In the genomic region with DNA sequence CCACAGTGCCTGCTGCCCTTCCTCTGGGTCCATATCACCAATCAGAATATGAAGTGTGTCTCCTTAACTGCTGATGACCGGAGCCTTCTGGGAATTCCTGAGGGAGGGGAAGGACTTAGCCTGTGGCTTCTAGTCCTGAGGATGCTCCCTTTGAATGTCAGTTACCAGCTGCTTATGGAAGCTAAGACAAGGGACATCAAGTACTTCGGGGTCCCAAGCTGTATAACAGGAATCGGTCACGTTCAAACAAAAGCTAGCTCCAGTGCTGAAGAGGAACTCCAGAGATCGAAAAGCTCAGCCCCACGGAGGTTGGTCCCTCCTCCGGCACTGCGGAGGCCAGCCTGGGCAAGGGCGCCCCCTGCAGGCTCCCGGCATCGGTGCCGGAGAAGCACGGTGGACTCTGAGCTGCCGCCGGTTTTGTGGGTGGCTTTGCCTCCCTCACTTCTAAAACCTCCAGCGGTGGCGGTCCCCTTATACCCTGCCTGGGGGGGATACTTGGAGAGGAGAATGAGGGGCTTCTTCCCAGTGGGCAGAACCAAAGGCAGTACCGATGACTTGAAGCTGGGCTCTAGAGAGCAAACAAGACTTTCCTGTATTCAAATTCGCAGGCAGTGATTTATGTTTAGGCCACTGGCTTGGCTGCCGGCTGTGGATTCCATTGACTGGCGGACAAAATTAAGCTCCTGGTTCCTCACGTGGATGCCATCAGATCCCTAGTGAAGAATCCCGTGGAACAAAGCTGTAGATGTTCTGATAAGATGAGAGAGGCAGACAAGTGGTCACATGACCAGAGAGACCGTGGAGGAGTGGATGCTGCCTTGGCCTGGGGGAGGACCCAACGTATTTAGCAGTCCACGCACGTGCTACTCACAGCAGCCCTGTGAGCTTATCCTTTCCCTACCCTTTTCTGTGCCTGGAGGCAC, we compare ENCODE assay signal across 8 cellular contexts. TPM values are rescaled to one million over a fixed set of nuclear protein-coding genes. Genes with fewer than 3 reads are reported as not detected.
DNase-seq lines count a peak whose midpoint lies in the region; ATAC-seq, FAIRE-seq and TF ChIP-seq lines count a peak whose summit lies in the region.

No MANE protein-coding gene starts in this region.

- H3K9me3 ChIP-seq in mammary epithelial cell (replicated peaks; ENCODE audit: insufficient read depth, low read length) (no peaks in the 10 kb centered on the region), small intestine (ENCODE audit: control insufficient read depth, low read depth) (no peaks in the 10 kb centered on the region)

- H3K9ac ChIP-seq in mammary epithelial cell (ENCODE audit: insufficient read depth, low read length) = peak overlapping the region; percentile 24

- H3K36me3 ChIP-seq in mammary epithelial cell (ENCODE audit: insufficient read depth, low read length) = no peaks in the 10 kb centered on the region
- no peaks in the 10 kb centered on the region for H3K36me3 ChIP-seq in small intestine (ENCODE audit: control insufficient read depth in 2 of 2, insufficient read depth in 2 of 2, low read length in 2 of 2)

- WGBS in mammary epithelial cell (ENCODE audit: low coverage, missing lambda C conversion rate) = 17% methylated on average over 21 of the region's 27 CpGs
- 4 to 11% (median 8%) methylated on average over 26 to 27 of the region's 27 CpGs for WGBS in small intestine, 3 donors

- peak; percentile 99 for TF ChIP-seq CTCF in GM13976 (IDR thresholded peaks at IDR 0.05; ENCODE audit: borderline replicate concordance, control extremely low read depth, extremely low read depth, insufficient read depth, missing control alignments)
- TF ChIP-seq CTCF in WI38 (IDR thresholded peaks at IDR 0.05; ENCODE audit: low read depth, low read length) = peak; percentile 95
- TF ChIP-seq CTCF in mammary epithelial cell (conservative IDR thresholded peaks at IDR 0.05 in 1 of 2, IDR thresholded peaks at IDR 0.05 in 1 of 2; ENCODE audit: extremely low read depth in 1 of 2, insufficient read depth in 1 of 2, low read depth in 1 of 2, low read length in 2 of 2) = peak; percentile 86 to 99

- no peak for FAIRE-seq in small intestine (lab: Jason Lieb, UNC)

- in situ Hi-C loops in GM13976 (cut with MboI; ENCODE audit: low sequenced_read_pairs, unreplicated experiment) (no loop called here), mammary epithelial cell (cut with MboI; ENCODE audit: low sequenced_read_pairs in 2 of 2) (loop anchor here in 1 of 2 donors (25.0 kb wide), 2 partner anchors 310 to 460 kb away; no protein-coding TSS in a partner anchor)

- CTCF ChIA-PET in mammary epithelial cell (lab: Charles Lee; ENCODE audit: low non-redundant PET) = interaction anchor here (0.5 to 1.1 kb wide), 17 partner anchors 9 to 352 kb away, joined by 3 to 13 read pairs (median 4); a partner anchor contains a TSS

- ATAC-seq in HG03060 (IDR thresholded peaks at IDR 0.05; ENCODE audit: low read depth, unreplicated experiment) (peak; percentile 73), HG03571 (IDR thresholded peaks at IDR 0.05; ENCODE audit: unreplicated experiment) (no peak)

- H3K27me3 ChIP-seq in mammary epithelial cell (ENCODE audit: insufficient read depth, low read length) = no peaks in the 10 kb centered on the region
- no peaks in the 10 kb centered on the region for H3K27me3 ChIP-seq in small intestine (ENCODE audit: control insufficient read depth in 2 of 2, insufficient read depth in 2 of 2, low read length in 2 of 2)

- no TSS peak for BruUV-seq in mammary epithelial cell (replicated peaks; lab: Mats Ljungman, UMichigan)

- H3K4me1 ChIP-seq in mammary epithelial cell (ENCODE audit: insufficient read depth, low read length) = peaks cover 6% of the 10 kb centered on the region
- H3K4me1 ChIP-seq in small intestine (ENCODE audit: control insufficient read depth in 2 of 2, insufficient read depth in 1 of 2, low read depth in 1 of 2, low read length in 1 of 2) = no peaks in the 10 kb centered on the region

- intact Hi-C loops in mammary epithelial cell (cut with micrococcal nuclease) = loop anchor here (1.0 to 5.0 kb wide), 5 partner anchors 145 to 472 kb away; no protein-coding TSS in a partner anchor

- DNase-seq in GM13976 (ENCODE audit: low spot score) (peak; percentile 94), NCI-H2171 (lab: John Stamatoyannopoulos, UW) (peak; percentile 35), mammary epithelial cell (peak; percentile 56), inferior parietal cortex (ENCODE audit: extremely low spot score) (peak; percentile 92), small intestine (peak; percentile 80)

- peak overlapping the region; percentile 98 for H2AFZ ChIP-seq in mammary epithelial cell (ENCODE audit: low read depth, low read length)

- H3K4me3 ChIP-seq in WI38 (ENCODE audit: low read depth, low read length) (peak overlapping the region; percentile 64), mammary epithelial cell (replicated peaks in 1 of 3; ENCODE audit: insufficient read depth in 1 of 3, low read depth in 2 of 3, low read length in 3 of 3) (peak overlapping the region; percentile 51 to 57 (median 54)), small intestine (ENCODE audit: low read depth in 1 of 2, low read length in 2 of 2) (peak overlapping the region in 1 of 2 donors; percentile 22)

- no peaks in the 10 kb centered on the region for H4K20me1 ChIP-seq in mammary epithelial cell (ENCODE audit: insufficient read depth, low read length)

- H3K79me2 ChIP-seq in mammary epithelial cell (ENCODE audit: insufficient read depth, low read length) = no peaks in the 10 kb centered on the region

- H3K27ac ChIP-seq in mammary epithelial cell (ENCODE audit: insufficient read depth, low read depth, low read length) (no peak overlapping the region), small intestine (ENCODE audit: low read depth in 1 of 2, low read length in 1 of 2) (peak overlapping the region in 1 of 2 donors; percentile 81)

- H3K4me2 ChIP-seq in mammary epithelial cell (ENCODE audit: insufficient read depth, low read depth, low read length) = peak overlapping the region; percentile 78

- dilution Hi-C loops in mammary epithelial cell (cut with HindIII; ENCODE audit: low sequenced_read_pairs) = no loop called here

RNA-seq across cellular contexts. Expression of a gene that starts 16.2 kb away (rescaled TPM):
- 10 to 100 TPM; 23.8 to 31.3 TPM for total RNA-seq in mammary epithelial cell
- 8.9 TPM for polyA plus RNA-seq in mammary epithelial cell
- polyA minus RNA-seq in mammary epithelial cell = 10.1 TPM
- polyA plus RNA-seq in small intestine = 10 to 100 TPM in 2 of 3 donors, 1 to 10 TPM in 1; 9.0 to 15.2 (median 10.8) TPM

Comparison
In these comparisons a context has a peak if more than half of its experiments do, and no peak if none do; other contexts are left out.
1. DNase-seq: peak in every context shown above with its lines; median percentile 94 in GM13976; 92 in inferior parietal cortex; 80 in small intestine; 56 in mammary epithelial cell; 35 in NCI-H2171.